Comparison of ENCODE assay signal across 27 cellular contexts in genomic region chr1:202217516-202217915, GRCh38. TPM values are rescaled to one million over a fixed set of nuclear protein-coding genes. Genes with fewer than 3 reads are reported as not detected.
DNase-seq lines count a peak whose midpoint lies in the region; ATAC-seq and TF ChIP-seq lines count a peak whose summit lies in the region.
"Had no signal": no experiment of that assay in that cellular context is flagged by ENCODE, and none has a peak within 500 bp of the region (broad histone marks: within the 10 kb centered on the region; RNA-seq: fewer than 3 reads in every experiment).

No MANE protein-coding gene starts in this region.

- H3K27ac ChIP-seq in HEK293 (ENCODE audit: extremely low read depth, low read depth, low read length) (no peak overlapping the region), neural progenitor cell (no peak overlapping the region), aorta (ENCODE audit: low read depth in 1 of 2, low read length in 2 of 2) (peak overlapping the region; percentile 4 to 54), smooth muscle cell (ENCODE audit: low read depth) (no peak overlapping the region)
- H3K27ac ChIP-seq: C4-2B, PC-9, SJSA1 had no signal

- peaks cover 23% of the 10 kb centered on the region for H3K27me3 Mint-ChIP-seq in chondrocyte (ENCODE audit: low read depth)
- H3K27me3 Mint-ChIP-seq in neural progenitor cell (ENCODE audit: insufficient read depth, low read depth) = peaks cover 30% of the 10 kb centered on the region
- H3K27me3 Mint-ChIP-seq in HFFc6 (ENCODE audit: insufficient read depth) = peaks cover 65% of the 10 kb centered on the region

- H3K9me3 Mint-ChIP-seq in chondrocyte (ENCODE audit: low read depth) (no peaks in the 10 kb centered on the region), neural progenitor cell (no peaks in the 10 kb centered on the region), HFFc6 (no peaks in the 10 kb centered on the region)
- H3K9me3 Mint-ChIP-seq: CD8-positive, alpha-beta memory T cell had no signal

- H4K20me1 ChIP-seq in neural progenitor cell (ENCODE audit: low read depth) (no peaks in the 10 kb centered on the region), smooth muscle cell (ENCODE audit: low read depth) (no peaks in the 10 kb centered on the region)

- no peak for DNase-seq in chondrocyte (ENCODE audit: low spot score)
- no peak for DNase-seq in neural progenitor cell (ENCODE audit: low spot score)
- DNase-seq in aorta = no peak
- DNase-seq in smooth muscle cell (lab: John Stamatoyannopoulos, UW; ENCODE audit: unreplicated experiment) = no peak
- no peak for DNase-seq in HFFc6
- DNase-seq: CD8-positive, alpha-beta memory T cell; DMS 273 treated with DMSO at 0.1 percent for 48 hours; DMS79; EL; GDM1; HCEC 1CT; NCI-H1105; NCI-H1436 treated with DMSO at 0.1 percent for 48 hours; NCI-H1930; NCI-H2107; NCI-H446 treated with DMSO at 0.1 percent for 48 hours; NCI-H526; PC-9; Right ventricle myocardium superior had no signal

- POLR2A ChIA-PET in HEK293 (lab: Yijun Ruan, JAX) = no interaction called here

- H2AFZ ChIP-seq in neural progenitor cell (replicated peaks) (no peak overlapping the region), smooth muscle cell (ENCODE audit: low read depth) (no peak overlapping the region)
- H2AFZ ChIP-seq: PC-9 had no signal

- H3K9me3 ChIP-seq in HEK293 (ENCODE audit: control insufficient read depth, insufficient read depth, low read depth, low read length) = no peaks in the 10 kb centered on the region
- no peaks in the 10 kb centered on the region for H3K9me3 ChIP-seq in neural progenitor cell (ENCODE audit: low read depth)
- H3K9me3 ChIP-seq in aorta (ENCODE audit: control insufficient read depth, low read length) = no peaks in the 10 kb centered on the region
- H3K9me3 ChIP-seq in smooth muscle cell (replicated peaks; ENCODE audit: low read depth) = no peaks in the 10 kb centered on the region
- H3K9me3 ChIP-seq: SJSA1 had no signal

- ATAC-seq in aorta (ENCODE audit: low FRiP score) (no peak), HG03095 (IDR thresholded peaks at IDR 0.05; ENCODE audit: unreplicated experiment) (no peak)
- ATAC-seq: GM12878 had no signal

- H3K27ac Mint-ChIP-seq in chondrocyte (ENCODE audit: unreplicated experiment) (peak overlapping the region; percentile 18), neural progenitor cell (peak overlapping the region; percentile 5), HFFc6 (no peak overlapping the region)

- H3K9ac ChIP-seq in neural progenitor cell (no peak overlapping the region), smooth muscle cell (ENCODE audit: low read depth) (no peak overlapping the region)

- H3K27me3 ChIP-seq in neural progenitor cell (peaks cover 14% of the 10 kb centered on the region), aorta (ENCODE audit: control insufficient read depth in 1 of 2, insufficient read depth in 2 of 2, low read length in 1 of 2) (no peaks in the 10 kb centered on the region), smooth muscle cell (ENCODE audit: low read depth) (peaks cover 11% of the 10 kb centered on the region)

- H3K36me3 Mint-ChIP-seq in chondrocyte (ENCODE audit: low read depth) = no peaks in the 10 kb centered on the region
- no peaks in the 10 kb centered on the region for H3K36me3 Mint-ChIP-seq in neural progenitor cell
- no peaks in the 10 kb centered on the region for H3K36me3 Mint-ChIP-seq in HFFc6 (ENCODE audit: low read depth)

- whole genome bisulfite sequencing in aorta, 2 donors = 13 to 18% methylated on average over 3 of the region's 3 CpGs
- 91% methylated on average over 3 of the region's 3 CpGs for WGBS in smooth muscle cell (ENCODE audit: low lambda C conversion rate)

- CTCF ChIA-PET in HEK293 (lab: Yijun Ruan, JAX) = interaction anchor here (0.9 to 1.4 kb wide), 2 partner anchors 25 to 61 kb away, joined by 3 read pairs; no protein-coding TSS in a partner anchor

- H3F3A ChIP-seq in neural progenitor cell (ENCODE audit: low read depth) (peaks cover 21% of the 10 kb centered on the region), smooth muscle cell (ENCODE audit: low read depth) (peaks cover 1% of the 10 kb centered on the region)

- H3K4me2 ChIP-seq in neural progenitor cell (no peak overlapping the region), smooth muscle cell (no peak overlapping the region)
- H3K4me2 ChIP-seq: PC-9 had no signal

- H3K4me3 Mint-ChIP-seq in chondrocyte (ENCODE audit: unreplicated experiment) = no peak overlapping the region
- no peak overlapping the region for H3K4me3 Mint-ChIP-seq in neural progenitor cell
- no peak overlapping the region for H3K4me3 Mint-ChIP-seq in HFFc6
- H3K4me3 Mint-ChIP-seq: CD8-positive, alpha-beta memory T cell had no signal

- no peaks in the 10 kb centered on the region for H3K79me2 ChIP-seq in neural progenitor cell (ENCODE audit: low read depth)
- no peaks in the 10 kb centered on the region for H3K79me2 ChIP-seq in smooth muscle cell (ENCODE audit: low read depth)

- H3K36me3 ChIP-seq in HEK293 (ENCODE audit: control insufficient read depth in 2 of 2, insufficient read depth in 1 of 2, low read length in 2 of 2) (no peaks in the 10 kb centered on the region), neural progenitor cell (no peaks in the 10 kb centered on the region), aorta (ENCODE audit: control insufficient read depth in 1 of 2, insufficient read depth in 2 of 2, low read length in 1 of 2) (peaks cover 0 to 2% of the 10 kb centered on the region in 2 donors), smooth muscle cell (ENCODE audit: low read depth) (no peaks in the 10 kb centered on the region)
- H3K36me3 ChIP-seq: SJSA1 had no signal

- H3K4me3 ChIP-seq in HEK293 (ENCODE audit: low read depth, low read length) = no peak overlapping the region
- H3K4me3 ChIP-seq in neural progenitor cell = no peak overlapping the region
- H3K4me3 ChIP-seq in aorta (ENCODE audit: low read length in 2 of 2) = no peak overlapping the region
- no peak overlapping the region for H3K4me3 ChIP-seq in smooth muscle cell
- H3K4me3 ChIP-seq: GM12878, PC-9, SJSA1 had no signal

- TF ChIP-seq CTCF in HEK293 (tag by site-specific recombination; IDR thresholded peaks at IDR 0.05) (no peak), chondrocyte (IDR thresholded peaks at IDR 0.05) (no peak), neural progenitor cell (IDR thresholded peaks at IDR 0.05) (no peak), smooth muscle cell (IDR thresholded peaks at IDR 0.05; ENCODE audit: borderline replicate concordance, insufficient read depth, poor library complexity, severe bottlenecking) (no peak), HFFc6 (IDR thresholded peaks at IDR 0.05) (no peak)

- no peaks in the 10 kb centered on the region for H3K4me1 ChIP-seq in HEK293 (ENCODE audit: control insufficient read depth, insufficient read depth, low read length)
- H3K4me1 ChIP-seq in neural progenitor cell = peaks cover 25% of the 10 kb centered on the region
- peaks cover 0 to 7% of the 10 kb centered on the region in 2 donors for H3K4me1 ChIP-seq in aorta (ENCODE audit: control insufficient read depth in 1 of 2, insufficient read depth in 2 of 2, low read length in 2 of 2)
- H3K4me1 ChIP-seq in smooth muscle cell (ENCODE audit: low read depth) = peaks cover 18% of the 10 kb centered on the region

- H3K4me1 Mint-ChIP-seq in chondrocyte (ENCODE audit: low read depth) (peaks cover 41% of the 10 kb centered on the region), neural progenitor cell (peaks cover 40% of the 10 kb centered on the region), HFFc6 (ENCODE audit: low read depth) (no peaks in the 10 kb centered on the region)

- intact Hi-C loops in aorta (cut with DNase I) = no loop called here

TF ChIP-seq in HEK293, 187 proteins besides CTCF, POLR2A, EP300 and RAD21 (continues in another document):
- TF ChIP-seq ZIC2 (tag by site-specific recombination; IDR thresholded peaks at IDR 0.05) (no peak), ZNF26 (tag by site-specific recombination; IDR thresholded peaks at IDR 0.05) (no peak), ZNF610 (tag by site-specific recombination; IDR thresholded peaks at IDR 0.05; ENCODE audit: borderline replicate concordance) (no peak), GLIS1 (tag by site-specific recombination; IDR thresholded peaks at IDR 0.05) (0 out of 2 replicates have a peak, but pooled peaks have one; percentile 12)

RNA-seq across cellular contexts. Expression of gene LGR6, which starts 23.9 kb away (rescaled TPM):
- total RNA-seq in chondrocyte (1.4 to 4.1 TPM (median 1.8 TPM) in 3 replicates), neural progenitor cell (ENCODE audit: low replicate concordance) (0.25 TPM in 1 of 2 replicates, not detected in the other), aorta (10 to 100 TPM; 31.7 to 35.6 TPM), smooth muscle cell (1.8 and 2.0 TPM in 2 replicates)
- polyA plus RNA-seq in aorta (10 to 100 TPM; 11.6 to 67.8 TPM), smooth muscle cell (2.9 and 4.4 TPM in 2 replicates)
- not detected for total RNA-seq in HFFc6 (2021; fragmentation: NEBNext Ultra II Directional; extraction: Animal tissue kit (Norgen Biotek cat#: 25700))
- total RNA-seq: A673, GM12878, SJSA1 had no signal
- polyA plus RNA-seq: GM12878 had no signal

RNA-seq across cellular contexts. Expression of gene PTPN7, which starts 57.1 kb away (rescaled TPM):
- total RNA-seq in chondrocyte (not detected in 3 replicates), neural progenitor cell (ENCODE audit: low replicate concordance) (not detected in 2 replicates), aorta (1 to 10 TPM; 3.4 to 5.7 TPM), smooth muscle cell (not detected in 2 replicates)
- polyA plus RNA-seq in aorta (1 to 10 TPM in 1 of 2 donors, under 1 TPM in 1; 0.33 to 3.4 TPM), smooth muscle cell (not detected in 2 replicates)
- total RNA-seq in HFFc6 (2021; fragmentation: NEBNext Ultra II Directional; extraction: Animal tissue kit (Norgen Biotek cat#: 25700)) = not detected
- total RNA-seq: H1, PC-9, RPMI7951, SJSA1 had no signal

Comparison
In these comparisons a context has a peak if more than half of its experiments do, and no peak if none do; other contexts are left out.
1. H3K27ac ChIP-seq: peak in aorta (2 of 2); none in HEK293 (single experiment), neural progenitor cell (single experiment) and smooth muscle cell (single experiment).